8 cellular contexts compared by ENCODE assay signal in genomic region chr5:176446884-176447537, GRCh38. TPM values are rescaled to one million over a fixed set of nuclear protein-coding genes. Genes with fewer than 3 reads are reported as not detected.
A peak's percentile ranks its signal among the peaks of the same experiment; 100 is the strongest.
DNase-seq lines count a peak whose midpoint lies in the region; ATAC-seq and TF ChIP-seq lines count a peak whose summit lies in the region.

No MANE protein-coding gene starts in this region.

- H3K4me3 Mint-ChIP-seq in activated CD8-positive, alpha-beta memory T cell treated with anti-CD3 and anti-CD28 coated beads, Interleukin-2, amount 10 ng/mL, durations not matched to agents 7 days and 5 days, result peak overlapping the region; percentile 98

- TF ChIP-seq CTCF in AG04449 (IDR thresholded peaks at IDR 0.05; ENCODE audit: insufficient read depth, low read length, missing control alignments), result no peak
- no peak for TF ChIP-seq CTCF in fibroblast of villous mesenchyme (IDR thresholded peaks at IDR 0.05; ENCODE audit: insufficient read depth, low read depth, low read length)

- peak overlapping the region; percentile 54 for H4K12ac ChIP-seq in trophoblast cell (ENCODE audit: low read depth, low read length)

- H4K8ac ChIP-seq in trophoblast cell (ENCODE audit: low read depth, low read length), result peak overlapping the region; percentile 91

- H3K4me2 ChIP-seq in trophoblast cell (ENCODE audit: low read length), result peak overlapping the region; percentile 72

- H3K27me3 ChIP-seq in trophoblast cell (ENCODE audit: insufficient read depth, low read length), result no peaks in the 10 kb centered on the region

- H3K4me3 ChIP-seq in AG04449 (ENCODE audit: low read depth, low read length) (peak overlapping the region; percentile 82), fibroblast of villous mesenchyme (ENCODE audit: low read depth, low read length) (peak overlapping the region; percentile 99), trophoblast cell (ENCODE audit: low read depth, low read length) (peak overlapping the region; percentile 70)

- DNase-seq in AG04449 (ENCODE audit: low read depth, low spot score) (no peak), fibroblast of villous mesenchyme (ENCODE audit: low read depth) (no peak), trophoblast cell (no peak), HK-2 (ENCODE audit: unreplicated experiment) (no peak), NCI-H526 treated with DMSO at 0.1 percent for 48 hours (lab: John Stamatoyannopoulos, UW) (no peak), glomerular visceral epithelial cell (ENCODE audit: extremely low spot score) (no peak)
- peak; percentile 50 for DNase-seq in activated CD8-positive, alpha-beta memory T cell treated with anti-CD3 and anti-CD28 coated beads, Interleukin-2, amount 10 ng/mL, durations not matched to agents 7 days and 5 days

- peak overlapping the region; percentile 90 for H4K91ac ChIP-seq in trophoblast cell (ENCODE audit: low read depth, low read length)

- WGBS in trophoblast cell (ENCODE audit: extremely low coverage, insufficient coverage, insufficient read length), result no CpG with 5 or more reads among the region's 24 CpGs

- no peaks in the 10 kb centered on the region for H3K4me1 ChIP-seq in trophoblast cell (ENCODE audit: control insufficient read depth in 1 of 2, insufficient read depth in 2 of 2, low read length in 2 of 2)

- H3K27ac ChIP-seq in trophoblast cell (ENCODE audit: low read depth, low read length), result peak overlapping the region; percentile 94

- peaks cover 0 to 1% of the 10 kb centered on the region in 2 experiments for H3K36me3 ChIP-seq in trophoblast cell (ENCODE audit: control insufficient read depth in 1 of 2, insufficient read depth in 2 of 2, low read length in 2 of 2)

- H3K23ac ChIP-seq in trophoblast cell (ENCODE audit: low read length), result no peak overlapping the region

- peak overlapping the region; percentile 49 for H3K4ac ChIP-seq in trophoblast cell (ENCODE audit: low read depth, low read length)

- H3K79me1 ChIP-seq in trophoblast cell (ENCODE audit: low read length), result peaks cover 15% of the 10 kb centered on the region

- CTCF ChIA-PET in AG04449 (lab: Yijun Ruan, JAX), result interaction anchor here (0.7 to 5.3 kb wide), 25 partner anchors 7 to 718 kb away, joined by 3 to 97 read pairs (median 7); partner anchors contain the start of genes CLTB and RNF44
- CTCF ChIA-PET in activated CD8-positive, alpha-beta memory T cell treated with anti-CD3 and anti-CD28 coated beads, Interleukin-2, amount 10 ng/mL, durations not matched to agents 7 days and 5 days (lab: Charles Lee), result interaction anchor here (0.9 to 4.7 kb wide), 16 partner anchors 10 to 201 kb away, joined by 3 to 30 read pairs (median 8); partner anchors contain the start of genes CLTB, HIGD2A, NOP16 and RNF44

- H3K27me3 Mint-ChIP-seq in activated CD8-positive, alpha-beta memory T cell treated with anti-CD3 and anti-CD28 coated beads, Interleukin-2, amount 10 ng/mL, durations not matched to agents 7 days and 5 days, result peaks cover 6% of the 10 kb centered on the region

- H2BK120ac ChIP-seq in trophoblast cell (ENCODE audit: insufficient read depth, low read length, poor library complexity), result peak overlapping the region; percentile 80

- peaks cover 2% of the 10 kb centered on the region for H3K9me3 ChIP-seq in trophoblast cell (ENCODE audit: insufficient read depth, low read depth, low read length)

- no peaks in the 10 kb centered on the region for H3K9me3 Mint-ChIP-seq in activated CD8-positive, alpha-beta memory T cell treated with anti-CD3 and anti-CD28 coated beads, Interleukin-2, amount 10 ng/mL, durations not matched to agents 7 days and 5 days (ENCODE audit: low read depth)

- peak; percentile 1 for ATAC-seq in HG02973 (IDR thresholded peaks at IDR 0.05; ENCODE audit: unreplicated experiment)
- peak; percentile 1 for ATAC-seq in activated CD8-positive, alpha-beta memory T cell treated with anti-CD3 and anti-CD28 coated beads, Interleukin-2, amount 10 ng/mL, durations not matched to agents 7 days and 5 days

- peak overlapping the region; percentile 83 for H2BK5ac ChIP-seq in trophoblast cell (ENCODE audit: low read depth, low read length, poor library complexity)

- H3K36me3 Mint-ChIP-seq in activated CD8-positive, alpha-beta memory T cell treated with anti-CD3 and anti-CD28 coated beads, Interleukin-2, amount 10 ng/mL, durations not matched to agents 7 days and 5 days, result peaks cover 4% of the 10 kb centered on the region

- H3K9ac ChIP-seq in trophoblast cell (ENCODE audit: low read length), result peak overlapping the region; percentile 25

- peaks cover 29% of the 10 kb centered on the region for H3K4me1 Mint-ChIP-seq in activated CD8-positive, alpha-beta memory T cell treated with anti-CD3 and anti-CD28 coated beads, Interleukin-2, amount 10 ng/mL, durations not matched to agents 7 days and 5 days

- peak overlapping the region; percentile 99 for H3K27ac Mint-ChIP-seq in activated CD8-positive, alpha-beta memory T cell treated with anti-CD3 and anti-CD28 coated beads, Interleukin-2, amount 10 ng/mL, durations not matched to agents 7 days and 5 days

- peak overlapping the region; percentile 95 for H3K14ac ChIP-seq in trophoblast cell (ENCODE audit: low read length)

- peak overlapping the region; percentile 83 for H3K18ac ChIP-seq in trophoblast cell (ENCODE audit: low read length)

- H3K79me2 ChIP-seq in trophoblast cell (ENCODE audit: control insufficient read depth, insufficient read depth, low read length, poor library complexity), result peaks cover 20% of the 10 kb centered on the region

- no peak overlapping the region for H2AFZ ChIP-seq in trophoblast cell (ENCODE audit: insufficient read depth, low read length, poor library complexity)

- no peak overlapping the region for H2BK12ac ChIP-seq in trophoblast cell (ENCODE audit: low read length)

- peak overlapping the region; percentile 21 for H2AK5ac ChIP-seq in trophoblast cell (ENCODE audit: low read length)

- POLR2A ChIA-PET in AG04449 (lab: Yijun Ruan, JAX), result interaction anchor here (1.0 to 1.5 kb wide), 2 partner anchors 8 to 90 kb away, joined by 3 to 6 read pairs; partner anchors contain the start of gene RNF44

RNA-seq across cellular contexts. Expression of gene FAF2, which starts 1.2 kb away (rescaled TPM):
- 10 to 100 TPM; 29.9 to 38.7 TPM for total RNA-seq in activated CD8-positive, alpha-beta memory T cell treated with anti-CD3 and anti-CD28 coated beads, Interleukin-2, amount 10 ng/mL, durations not matched to agents 7 days and 5 days
- total RNA-seq in fibroblast of villous mesenchyme, result 37.0 and 59.2 TPM in 2 replicates
- polyA plus RNA-seq in trophoblast cell (2013), result 48.3 and 49.9 TPM in 2 replicates

RNA-seq across cellular contexts. Expression of gene CLTB, which starts 30.7 kb away (rescaled TPM):
- total RNA-seq in activated CD8-positive, alpha-beta memory T cell treated with anti-CD3 and anti-CD28 coated beads, Interleukin-2, amount 10 ng/mL, durations not matched to agents 7 days and 5 days, result 10 to 100 TPM; 56.7 to 61.8 TPM
- 86.3 and 118 TPM in 2 replicates for total RNA-seq in fibroblast of villous mesenchyme
- 128 and 137 TPM in 2 replicates for polyA plus RNA-seq in trophoblast cell (2013)

RNA-seq across cellular contexts. Expression of gene HIGD2A, which starts 58.5 kb away (rescaled TPM):
- 10 to 100 TPM; 86.0 to 87.7 TPM for total RNA-seq in activated CD8-positive, alpha-beta memory T cell treated with anti-CD3 and anti-CD28 coated beads, Interleukin-2, amount 10 ng/mL, durations not matched to agents 7 days and 5 days
- total RNA-seq in fibroblast of villous mesenchyme, result 19.0 and 33.5 TPM in 2 replicates
- 172 and 175 TPM in 2 replicates for polyA plus RNA-seq in trophoblast cell (2013)

RNA-seq across cellular contexts. Expression of gene NOP16, which starts 58.6 kb away (rescaled TPM):
- 10 to 100 TPM; 44.8 to 68.3 TPM for total RNA-seq in activated CD8-positive, alpha-beta memory T cell treated with anti-CD3 and anti-CD28 coated beads, Interleukin-2, amount 10 ng/mL, durations not matched to agents 7 days and 5 days
- 9.3 and 13.8 TPM in 2 replicates for total RNA-seq in fibroblast of villous mesenchyme
- 27.9 and 28.9 TPM in 2 replicates for polyA plus RNA-seq in trophoblast cell (2013)
